ENCODE assay signal across 20 cellular contexts in the genomic region with DNA sequence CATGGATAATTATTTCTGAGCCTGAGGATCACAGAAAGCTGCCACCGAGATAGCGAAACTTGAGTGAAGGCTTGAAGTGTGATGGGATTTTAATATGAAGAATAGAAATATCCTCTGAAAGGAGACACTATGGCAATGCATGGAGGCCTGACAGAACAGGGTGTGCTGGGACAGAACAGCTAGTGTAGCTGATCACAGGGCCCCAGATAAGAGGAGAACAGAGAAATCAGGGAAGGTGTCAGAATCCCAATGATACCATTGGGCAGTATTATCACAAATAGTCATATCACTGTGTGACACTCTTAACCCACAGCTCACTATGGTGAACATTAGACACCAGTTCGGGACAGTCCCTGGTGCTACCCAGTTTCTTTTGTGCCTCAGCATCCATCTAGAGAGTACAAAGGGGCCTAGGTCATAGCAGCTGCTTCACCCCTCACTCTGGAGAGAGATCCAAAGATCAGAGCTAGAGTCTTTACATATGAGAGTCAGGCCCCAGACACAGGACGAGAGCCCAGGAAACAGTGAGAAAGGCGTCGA. TPM values are rescaled to one million over a fixed set of nuclear protein-coding genes. Genes with fewer than 3 reads are reported as not detected.
DNase-seq lines count a peak whose midpoint lies in the region; ATAC-seq and TF ChIP-seq lines count a peak whose summit lies in the region.
"Had no signal": no experiment of that assay in that cellular context is flagged by ENCODE, and none has a peak within 500 bp of the region (broad histone marks: within the 10 kb centered on the region; RNA-seq: fewer than 3 reads in every experiment).

No MANE protein-coding gene starts in this region.

- intact Hi-C loops in activated naive CD4-positive, alpha-beta T cell treated with anti-CD3 and anti-CD28 coated beads for 36 hours (cut with micrococcal nuclease) = loop anchor here (1.0 kb wide), 1 partner anchor 12 kb away; no protein-coding TSS in a partner anchor
- intact Hi-C loops in activated T-helper 1 cell treated with anti-CD3 and anti-CD28 coated beads, Interleukin-12 subunit alpha, Interleukin-12 subunit beta, Interleukin-2, Interleukin-4 antibody, amounts not matched to agents 30 ng/mL and 10 ng/mL and 1 ng/mL, durations not matched to agents 14 hours and 24 hours and 36 hours (cut with micrococcal nuclease) = no loop called here
- intact Hi-C loops in heart right ventricle (cut with DNase I) (no loop called here), stomach (cut with DNase I; ENCODE audit: low total_unique reads) (no loop called here)

- no peaks in the 10 kb centered on the region for H3K36me3 Mint-ChIP-seq in activated naive CD4-positive, alpha-beta T cell treated with anti-CD3 and anti-CD28 coated beads for 36 hours (ENCODE audit: low read depth)
- H3K36me3 Mint-ChIP-seq in activated naive CD4-positive, alpha-beta T cell treated with anti-CD3 and anti-CD28 coated beads, Interleukin-2, amount 10 ng/mL, durations not matched to agents 7 days and 5 days = no peaks in the 10 kb centered on the region
- no peaks in the 10 kb centered on the region for H3K36me3 Mint-ChIP-seq in activated T-helper 1 cell treated with anti-CD3 and anti-CD28 coated beads, Interleukin-12 subunit alpha, Interleukin-12 subunit beta, Interleukin-2, Interleukin-4 antibody, amounts not matched to agents 30 ng/mL and 10 ng/mL and 1 ng/mL, durations not matched to agents 14 hours and 24 hours and 36 hours (ENCODE audit: low read depth)
- H3K36me3 Mint-ChIP-seq: CD4-positive, alpha-beta memory T cell had no signal

- no peak for TF ChIP-seq EP300 in stomach (IDR thresholded peaks at IDR 0.05)

- peak; percentile 45 for DNase-seq in activated naive CD4-positive, alpha-beta T cell treated with anti-CD3 and anti-CD28 coated beads for 36 hours
- no peak for DNase-seq in activated naive CD4-positive, alpha-beta T cell treated with anti-CD3 and anti-CD28 coated beads, Interleukin-2, amount 10 ng/mL, durations not matched to agents 7 days and 5 days
- DNase-seq in activated T-helper 1 cell treated with anti-CD3 and anti-CD28 coated beads, Interleukin-12 subunit alpha, Interleukin-12 subunit beta, Interleukin-2, Interleukin-4 antibody, amounts not matched to agents 30 ng/mL and 10 ng/mL and 1 ng/mL, durations not matched to agents 14 hours and 24 hours and 36 hours (ENCODE audit: low spot score) = no peak
- DNase-seq in heart right ventricle = no peak
- DNase-seq in stimulated activated naive CD8-positive, alpha-beta T cell treated with anti-CD3 and anti-CD28 coated beads, Interleukin-15, amount 100 ng/mL, for 72 hours = peak in 1 of 2 donors; percentile 36
- no peak for DNase-seq in stomach
- no peak for DNase-seq in NCI-H510A (lab: John Stamatoyannopoulos, UW)
- DNase-seq: BE2C; CD4-positive, alpha-beta memory T cell; DMS79; H7; IMR-90; NCI-H1417; NCI-H2029 treated with DMSO at 0.1 percent for 48 hours; NCI-H524; Peyer's patch had no signal

- no peak overlapping the region for H3K4me3 Mint-ChIP-seq in activated naive CD4-positive, alpha-beta T cell treated with anti-CD3 and anti-CD28 coated beads for 36 hours
- no peak overlapping the region for H3K4me3 Mint-ChIP-seq in activated naive CD4-positive, alpha-beta T cell treated with anti-CD3 and anti-CD28 coated beads, Interleukin-2, amount 10 ng/mL, durations not matched to agents 7 days and 5 days
- peak overlapping the region; percentile 6 for H3K4me3 Mint-ChIP-seq in activated T-helper 1 cell treated with anti-CD3 and anti-CD28 coated beads, Interleukin-12 subunit alpha, Interleukin-12 subunit beta, Interleukin-2, Interleukin-4 antibody, amounts not matched to agents 30 ng/mL and 10 ng/mL and 1 ng/mL, durations not matched to agents 14 hours and 24 hours and 36 hours
- H3K4me3 Mint-ChIP-seq in stimulated activated naive CD8-positive, alpha-beta T cell treated with anti-CD3 and anti-CD28 coated beads, Interleukin-15, amount 100 ng/mL, for 72 hours = no peak overlapping the region

- peaks cover 11% of the 10 kb centered on the region for H3K4me1 Mint-ChIP-seq in activated naive CD4-positive, alpha-beta T cell treated with anti-CD3 and anti-CD28 coated beads for 36 hours (ENCODE audit: low read depth)
- H3K4me1 Mint-ChIP-seq in activated naive CD4-positive, alpha-beta T cell treated with anti-CD3 and anti-CD28 coated beads, Interleukin-2, amount 10 ng/mL, durations not matched to agents 7 days and 5 days = peaks cover 11% of the 10 kb centered on the region
- H3K4me1 Mint-ChIP-seq in activated T-helper 1 cell treated with anti-CD3 and anti-CD28 coated beads, Interleukin-12 subunit alpha, Interleukin-12 subunit beta, Interleukin-2, Interleukin-4 antibody, amounts not matched to agents 30 ng/mL and 10 ng/mL and 1 ng/mL, durations not matched to agents 14 hours and 24 hours and 36 hours (ENCODE audit: low read depth) = peaks cover 8% of the 10 kb centered on the region
- H3K4me1 Mint-ChIP-seq in stimulated activated naive CD8-positive, alpha-beta T cell treated with anti-CD3 and anti-CD28 coated beads, Interleukin-15, amount 100 ng/mL, for 72 hours = peaks cover 19% of the 10 kb centered on the region

- H3K36me3 ChIP-seq in heart right ventricle (no peaks in the 10 kb centered on the region), stomach (no peaks in the 10 kb centered on the region)
- H3K36me3 ChIP-seq: BE2C, Peyer's patch had no signal

- peak overlapping the region in 5 of 10 donors; percentile 3 to 75 (median 12) for H3K27ac ChIP-seq in heart right ventricle
- no peak overlapping the region for H3K27ac ChIP-seq in stomach
- H3K27ac ChIP-seq: Peyer's patch had no signal

- no peak overlapping the region for H3K27ac Mint-ChIP-seq in activated naive CD4-positive, alpha-beta T cell treated with anti-CD3 and anti-CD28 coated beads for 36 hours
- no peak overlapping the region for H3K27ac Mint-ChIP-seq in activated naive CD4-positive, alpha-beta T cell treated with anti-CD3 and anti-CD28 coated beads, Interleukin-2, amount 10 ng/mL, durations not matched to agents 7 days and 5 days
- no peak overlapping the region for H3K27ac Mint-ChIP-seq in activated T-helper 1 cell treated with anti-CD3 and anti-CD28 coated beads, Interleukin-12 subunit alpha, Interleukin-12 subunit beta, Interleukin-2, Interleukin-4 antibody, amounts not matched to agents 30 ng/mL and 10 ng/mL and 1 ng/mL, durations not matched to agents 14 hours and 24 hours and 36 hours
- peak overlapping the region in 1 of 2 donors; percentile 83 for H3K27ac Mint-ChIP-seq in stimulated activated naive CD8-positive, alpha-beta T cell treated with anti-CD3 and anti-CD28 coated beads, Interleukin-15, amount 100 ng/mL, for 72 hours

- peaks cover 0 to 26% (median 6%) of the 10 kb centered on the region in 9 donors for H3K4me1 ChIP-seq in heart right ventricle
- no peaks in the 10 kb centered on the region for H3K4me1 ChIP-seq in stomach
- H3K4me1 ChIP-seq: BE2C, Peyer's patch had no signal

- H3K9me3 ChIP-seq in heart right ventricle = no peaks in the 10 kb centered on the region
- H3K9me3 ChIP-seq in stomach = no peaks in the 10 kb centered on the region
- H3K9me3 ChIP-seq: BE2C, Peyer's patch had no signal

- CTCF ChIA-PET in activated naive CD4-positive, alpha-beta T cell treated with anti-CD3 and anti-CD28 coated beads for 36 hours (lab: Charles Lee) = interaction anchor here (1.1 to 5.1 kb wide), 3 partner anchors 9 to 20 kb away, joined by 3 to 36 read pairs (median 23); no protein-coding TSS in a partner anchor
- CTCF ChIA-PET in activated naive CD4-positive, alpha-beta T cell treated with anti-CD3 and anti-CD28 coated beads, Interleukin-2, amount 10 ng/mL, durations not matched to agents 7 days and 5 days (lab: Charles Lee) = no interaction called here

- ATAC-seq in heart right ventricle = peak in 6 of 8 donors; percentile 35 to 94 (median 56)
- peak; percentile 92 for ATAC-seq in stimulated activated naive CD8-positive, alpha-beta T cell treated with anti-CD3 and anti-CD28 coated beads, Interleukin-15, amount 100 ng/mL, for 72 hours

- H3K27me3 ChIP-seq in heart right ventricle = peaks cover 0 to 3% (median 0%) of the 10 kb centered on the region in 7 donors
- peaks cover 0 to 5% (median 0%) of the 10 kb centered on the region in 3 donors for H3K27me3 ChIP-seq in stomach
- H3K27me3 ChIP-seq: Peyer's patch had no signal

- no peak overlapping the region for H3K4me3 ChIP-seq in heart right ventricle
- H3K4me3 ChIP-seq in stomach = no peak overlapping the region
- H3K4me3 ChIP-seq: Peyer's patch had no signal

- TF ChIP-seq POLR2A in stomach (IDR thresholded peaks at IDR 0.05) = no peak

- TF ChIP-seq CTCF in heart right ventricle (IDR thresholded peaks at IDR 0.05) = no peak
- TF ChIP-seq CTCF in stomach (IDR thresholded peaks at IDR 0.05) = no peak

- no peaks in the 10 kb centered on the region for H3K9me3 Mint-ChIP-seq in activated naive CD4-positive, alpha-beta T cell treated with anti-CD3 and anti-CD28 coated beads for 36 hours
- H3K9me3 Mint-ChIP-seq in activated naive CD4-positive, alpha-beta T cell treated with anti-CD3 and anti-CD28 coated beads, Interleukin-2, amount 10 ng/mL, durations not matched to agents 7 days and 5 days = no peaks in the 10 kb centered on the region
- no peaks in the 10 kb centered on the region for H3K9me3 Mint-ChIP-seq in activated T-helper 1 cell treated with anti-CD3 and anti-CD28 coated beads, Interleukin-12 subunit alpha, Interleukin-12 subunit beta, Interleukin-2, Interleukin-4 antibody, amounts not matched to agents 30 ng/mL and 10 ng/mL and 1 ng/mL, durations not matched to agents 14 hours and 24 hours and 36 hours
- no peaks in the 10 kb centered on the region for H3K9me3 Mint-ChIP-seq in stimulated activated naive CD8-positive, alpha-beta T cell treated with anti-CD3 and anti-CD28 coated beads, Interleukin-15, amount 100 ng/mL, for 72 hours
- H3K9me3 Mint-ChIP-seq: CD4-positive, alpha-beta memory T cell had no signal

- WGBS in heart right ventricle, 2 donors = 66 to 81% methylated on average over 6 of the region's 6 CpGs
- 89 to 91% (median 90%) methylated on average over 6 of the region's 6 CpGs for WGBS in stomach, 5 donors

- H3K27me3 Mint-ChIP-seq in activated naive CD4-positive, alpha-beta T cell treated with anti-CD3 and anti-CD28 coated beads for 36 hours (ENCODE audit: low read depth) = peaks cover 10% of the 10 kb centered on the region
- peaks cover 29% of the 10 kb centered on the region for H3K27me3 Mint-ChIP-seq in activated naive CD4-positive, alpha-beta T cell treated with anti-CD3 and anti-CD28 coated beads, Interleukin-2, amount 10 ng/mL, durations not matched to agents 7 days and 5 days
- H3K27me3 Mint-ChIP-seq in activated T-helper 1 cell treated with anti-CD3 and anti-CD28 coated beads, Interleukin-12 subunit alpha, Interleukin-12 subunit beta, Interleukin-2, Interleukin-4 antibody, amounts not matched to agents 30 ng/mL and 10 ng/mL and 1 ng/mL, durations not matched to agents 14 hours and 24 hours and 36 hours (ENCODE audit: insufficient read depth) = peaks cover 8% of the 10 kb centered on the region
- H3K27me3 Mint-ChIP-seq in stimulated activated naive CD8-positive, alpha-beta T cell treated with anti-CD3 and anti-CD28 coated beads, Interleukin-15, amount 100 ng/mL, for 72 hours = peaks cover 50% of the 10 kb centered on the region

RNA-seq across cellular contexts. Expression of gene OR10P1, which starts 0.5 kb away (rescaled TPM):
- not detected for total RNA-seq in activated naive CD4-positive, alpha-beta T cell treated with anti-CD3 and anti-CD28 coated beads for 36 hours
- not detected in 2 replicates for total RNA-seq in activated T-helper 1 cell treated with anti-CD3 and anti-CD28 coated beads, Interleukin-12 subunit alpha, Interleukin-12 subunit beta, Interleukin-2, Interleukin-4 antibody, amounts not matched to agents 30 ng/mL and 10 ng/mL and 1 ng/mL, durations not matched to agents 14 hours and 24 hours and 36 hours
- total RNA-seq in heart right ventricle (not detected), stomach (not detected)
- polyA plus RNA-seq in heart right ventricle (not detected), stomach (not detected)
- total RNA-seq: CD4-positive, alpha-beta memory T cell; G401; H7; HT-29; IMR-90; LHCN-M2; Peyer's patch had no signal
- polyA plus RNA-seq: AG04450; CD4-positive, alpha-beta memory T cell; IMR-90 had no signal
